26 cellular contexts compared by ENCODE assay signal in genomic region chr6:35209622-35210289, GRCh38.
"Had no signal": no experiment of that assay in that cellular context is flagged by ENCODE, and none has a peak within 500 bp of the region (broad histone marks: within the 10 kb centered on the region; RNA-seq: fewer than 3 reads in every experiment).

No MANE protein-coding gene starts in this region.

- H3K36me3 Mint-ChIP-seq: mesothelial cell of epicardium; natural killer cell; neural progenitor cell; stimulated activated naive B cell treated with anti-CD40 and anti-IgM and Interleukin-4, amounts not matched to agents 10 μg/mL and 1 μg/mL and 100 μg/mL, for 72 hours; type B pancreatic cell had no signal

- H3K27ac Mint-ChIP-seq: mesothelial cell of epicardium; natural killer cell; neural progenitor cell; stimulated activated naive B cell treated with anti-CD40 and anti-IgM and Interleukin-4, amounts not matched to agents 10 μg/mL and 1 μg/mL and 100 μg/mL, for 72 hours had no signal

- DNase-seq: colonic mucosa; dermis blood vessel endothelial cell; esophagus squamous epithelium; foreskin fibroblast; head of caudate nucleus; hippocampal formation; kidney glomerular epithelial cell; natural killer cell; nucleus accumbens; pancreas; retina; spleen; stimulated activated CD4-positive, alpha-beta T cell treated with anti-CD3 and anti-CD28 coated beads, Interleukin-15, amount 100 ng/mL, for 24 hours; stimulated activated CD4-positive, alpha-beta T cell treated with anti-CD3 and anti-CD28 coated beads, Interleukin-1b, Interleukin-23, amount 100 ng/mL, for 48 hours; stimulated activated CD4-positive, alpha-beta T cell treated with anti-CD3 and anti-CD28 coated beads, Interleukin-4, amount 100 ng/mL, for 4 hours; stimulated activated naive B cell treated with anti-CD40 and anti-IgM and Interleukin-4, amounts not matched to agents 10 μg/mL and 1 μg/mL and 100 μg/mL, for 72 hours; stomach; substantia nigra had no signal

- H3K27ac ChIP-seq: colonic mucosa, esophagus squamous epithelium, neural progenitor cell, pancreas, prostate gland, spleen, stomach, thoracic aorta had no signal

- H3K4me3 ChIP-seq: colonic mucosa, esophagus squamous epithelium, neural progenitor cell, pancreas, prostate gland, spleen, stomach, thoracic aorta had no signal

- FAIRE-seq: pancreas, urothelium cell line had no signal

- H3K9ac ChIP-seq: neural progenitor cell had no signal

- H3K9me3 Mint-ChIP-seq: mesothelial cell of epicardium; natural killer cell; neural progenitor cell; stimulated activated naive B cell treated with anti-CD40 and anti-IgM and Interleukin-4, amounts not matched to agents 10 μg/mL and 1 μg/mL and 100 μg/mL, for 72 hours; type B pancreatic cell had no signal

- ATAC-seq: left lobe of liver; natural killer cell; pancreas; sciatic nerve; stimulated activated naive B cell treated with anti-CD40 and anti-IgM and Interleukin-4, amounts not matched to agents 10 μg/mL and 1 μg/mL and 100 μg/mL, for 72 hours had no signal

- H2AFZ ChIP-seq: neural progenitor cell had no signal

- H3K9me3 ChIP-seq: colonic mucosa, esophagus squamous epithelium, pancreas, prostate gland, spleen, stomach, thoracic aorta had no signal

- H3K4me2 ChIP-seq: neural progenitor cell had no signal

- H3K4me1 ChIP-seq: colonic mucosa, prostate gland had no signal

- H3K4me3 Mint-ChIP-seq: mesothelial cell of epicardium; natural killer cell; neural progenitor cell; stimulated activated naive B cell treated with anti-CD40 and anti-IgM and Interleukin-4, amounts not matched to agents 10 μg/mL and 1 μg/mL and 100 μg/mL, for 72 hours had no signal

- H3K36me3 ChIP-seq: colonic mucosa, esophagus squamous epithelium, neural progenitor cell, pancreas, prostate gland, spleen, stomach, thoracic aorta had no signal
